ENCODE assay signal across 13 cellular contexts in the genomic region with DNA sequence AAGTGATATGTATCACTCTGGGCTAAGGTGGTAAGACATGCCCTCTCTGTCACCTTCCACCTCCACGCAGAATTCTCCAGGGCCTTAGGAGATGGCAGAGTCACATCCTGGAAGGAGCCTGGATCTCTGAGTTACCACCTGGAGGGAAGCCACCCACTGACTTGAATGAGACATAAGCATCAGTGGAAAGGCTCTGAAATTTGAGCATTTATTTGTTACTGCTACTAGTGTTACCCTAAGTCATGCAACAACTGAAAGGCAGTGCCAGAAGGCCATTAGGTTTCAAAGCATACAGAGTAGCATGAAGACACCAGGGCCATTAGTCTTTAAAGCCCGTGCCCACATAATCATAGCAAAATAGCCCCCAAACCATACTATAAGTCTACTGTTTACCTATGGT.
"Had no signal": no experiment of that assay in that cellular context is flagged by ENCODE, and none has a peak within 500 bp of the region (broad histone marks: within the 10 kb centered on the region; RNA-seq: fewer than 3 reads in every experiment).

No MANE protein-coding gene starts in this region.

- H3K27me3 ChIP-seq: colonic mucosa, gastroesophageal sphincter had no signal

- DNase-seq: activated B cell treated with CpG ODN at 0.5 μM for 24 hours; activated CD4-positive, alpha-beta T cell treated with anti-CD3 and anti-CD28 coated beads, Interleukin-2, amount 10 ng/mL, durations not matched to agents 7 days and 5 days; activated naive CD4-positive, alpha-beta T cell treated with Interleukin-2 at 50 U/mL for 16 hours; colonic mucosa; effector CD4-positive, alpha-beta T cell; kidney; left ventricle myocardium inferior; retina; stimulated activated CD4-positive, alpha-beta T cell treated with anti-CD3 and anti-CD28 coated beads, Interleukin-15, amount 100 ng/mL, for 24 hours; stimulated activated CD4-positive, alpha-beta T cell treated with anti-CD3 and anti-CD28 coated beads, Interleukin-4, amount 100 ng/mL, for 4 hours; T-helper 17 cell had no signal

- ATAC-seq: activated T-cell treated with anti-CD3 and anti-CD28 coated beads, Interleukin-2, amount 50 U/mL, for 72 hours; gastroesophageal sphincter; T-helper 17 cell had no signal

- H3K36me3 ChIP-seq: colonic mucosa, gastroesophageal sphincter, left ventricle myocardium inferior had no signal

- H3K9me3 ChIP-seq: colonic mucosa, gastroesophageal sphincter, left ventricle myocardium inferior had no signal

- H3K27ac Mint-ChIP-seq: activated B cell treated with CpG ODN at 0.5 μM for 24 hours; activated CD4-positive, alpha-beta T cell treated with anti-CD3 and anti-CD28 coated beads, Interleukin-2, amount 10 ng/mL, durations not matched to agents 7 days and 5 days; activated T-cell treated with anti-CD3 and anti-CD28 coated beads, Interleukin-2, amount 50 U/mL, for 72 hours had no signal

- H3K9me3 Mint-ChIP-seq: activated B cell treated with CpG ODN at 0.5 μM for 24 hours; activated CD4-positive, alpha-beta T cell treated with anti-CD3 and anti-CD28 coated beads, Interleukin-2, amount 10 ng/mL, durations not matched to agents 7 days and 5 days had no signal

- H3K27me3 Mint-ChIP-seq: activated B cell treated with CpG ODN at 0.5 μM for 24 hours; activated CD4-positive, alpha-beta T cell treated with anti-CD3 and anti-CD28 coated beads, Interleukin-2, amount 10 ng/mL, durations not matched to agents 7 days and 5 days; T-helper 17 cell had no signal

- H3K4me3 ChIP-seq: colonic mucosa, gastroesophageal sphincter, left ventricle myocardium inferior had no signal

- H3K4me3 Mint-ChIP-seq: activated B cell treated with CpG ODN at 0.5 μM for 24 hours; activated CD4-positive, alpha-beta T cell treated with anti-CD3 and anti-CD28 coated beads, Interleukin-2, amount 10 ng/mL, durations not matched to agents 7 days and 5 days; activated T-cell treated with anti-CD3 and anti-CD28 coated beads, Interleukin-2, amount 50 U/mL, for 72 hours; T-helper 17 cell had no signal

- H3K4me1 ChIP-seq: colonic mucosa had no signal

- H3K27ac ChIP-seq: colonic mucosa, gastroesophageal sphincter, left ventricle myocardium inferior had no signal
